Comparison of ENCODE assay signal across 21 cellular contexts in the genomic region with DNA sequence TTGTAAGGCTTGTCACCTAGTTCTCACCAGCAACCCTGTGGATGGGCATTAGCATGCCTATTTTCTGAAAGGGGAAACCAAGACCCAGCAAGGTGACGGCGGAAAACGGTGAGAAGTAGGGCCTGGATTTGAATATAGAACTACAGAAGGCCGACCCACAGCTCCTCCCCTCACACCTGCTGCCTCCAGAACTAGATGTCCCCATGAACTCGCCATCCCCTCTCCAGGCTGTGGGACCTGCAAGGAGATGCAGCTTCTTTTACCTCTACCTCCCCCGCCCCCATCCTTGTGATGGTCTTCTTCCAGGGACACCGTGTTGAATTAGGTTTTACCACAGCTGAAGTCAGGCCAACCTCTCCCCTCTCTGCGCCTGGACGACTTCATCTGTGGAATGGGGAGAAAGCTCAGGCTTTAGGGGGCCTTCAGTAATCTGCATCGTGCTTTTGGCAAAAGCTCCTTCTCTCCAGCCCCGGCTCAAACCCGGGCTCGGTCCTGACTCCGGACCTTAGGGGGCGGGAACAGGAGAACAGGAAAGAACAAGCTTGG. TPM values are rescaled to one million over a fixed set of nuclear protein-coding genes. Genes with fewer than 3 reads are reported as not detected.
A peak's percentile ranks its signal among the peaks of the same experiment; 100 is the strongest.
DNase-seq lines count a peak whose midpoint lies in the region; ATAC-seq, FAIRE-seq and TF ChIP-seq lines count a peak whose summit lies in the region.
"Had no signal": no experiment of that assay in that cellular context is flagged by ENCODE, and none has a peak within 500 bp of the region (broad histone marks: within the 10 kb centered on the region; RNA-seq: fewer than 3 reads in every experiment).

No MANE protein-coding gene starts in this region.

- H3K36me3 ChIP-seq in HepG2 (replicated peaks in 1 of 2; ENCODE audit: control insufficient read depth in 1 of 2, insufficient read depth in 2 of 2, low read length in 2 of 2) (no peaks in the 10 kb centered on the region), right lobe of liver (no peaks in the 10 kb centered on the region)
- H3K36me3 ChIP-seq: brain microvascular endothelial cell had no signal

- no peaks in the 10 kb centered on the region for H3K9me3 ChIP-seq in HepG2 (ENCODE audit: low read length)
- no peaks in the 10 kb centered on the region for H3K9me3 ChIP-seq in right lobe of liver

- TF ChIP-seq CTCF in HepG2 (CRISPR knock-in tag; IDR thresholded peaks at IDR 0.05): no peak
- no peak for TF ChIP-seq CTCF in right lobe of liver (IDR thresholded peaks at IDR 0.05)
- no peak for TF ChIP-seq CTCF in nephron progenitor cell (IDR thresholded peaks at IDR 0.05)

- CTCF ChIA-PET in HepG2 (lab: Yijun Ruan, JAX; ENCODE audit: low intra/inter-chr PET ratio, low total read pairs): no interaction called here

- H3K4me2 ChIP-seq in HepG2 (ENCODE audit: low read depth, low read length): no peak overlapping the region

- no peak overlapping the region for H3K4me3 ChIP-seq in HepG2 (replicated peaks in 1 of 3; ENCODE audit: insufficient read depth in 1 of 3, low read depth in 2 of 3, low read length in 3 of 3)
- H3K4me3 ChIP-seq in right lobe of liver: no peak overlapping the region
- H3K4me3 ChIP-seq: K562 had no signal

- no peaks in the 10 kb centered on the region for H3K9me3 Mint-ChIP-seq in nephron progenitor cell

- TF ChIP-seq POLR2A in HepG2 (IDR thresholded peaks at IDR 0.05; ENCODE audit: insufficient read depth in 1 of 2, low read depth in 2 of 2, low read length in 2 of 2) (no peak), right lobe of liver (IDR thresholded peaks at IDR 0.05) (no peak)

- no peak overlapping the region for H3K27ac Mint-ChIP-seq in nephron progenitor cell
- H3K27ac Mint-ChIP-seq: activated naive CD8-positive, alpha-beta T cell treated with anti-CD3 and anti-CD28 coated beads for 36 hours; natural killer cell had no signal

- DNase-seq in HepG2 (ENCODE audit: low spot score): no peak
- DNase-seq in right lobe of liver: no peak
- peak; percentile 58 for DNase-seq in ecto neural progenitor cell (ENCODE audit: low spot score)
- peak; percentile 12 for DNase-seq in nephron progenitor cell
- DNase-seq in T-helper 2 cell: no peak
- DNase-seq in NCI-H2081 (lab: John Stamatoyannopoulos, UW): no peak
- DNase-seq: activated CD4-positive, alpha-beta T cell treated with anti-CD3 and anti-CD28 coated beads for 48 hours; activated naive CD8-positive, alpha-beta T cell treated with anti-CD3 and anti-CD28 coated beads for 36 hours; brain microvascular endothelial cell; C1 segment of cervical spinal cord; GDM1; hippocampal formation; natural killer cell; NCI-H1694; NCI-H226; SHP77 treated with DMSO at 0.1 percent for 48 hours had no signal

- H3K27me3 ChIP-seq in HepG2 (ENCODE audit: control insufficient read depth in 1 of 2, insufficient read depth in 2 of 2, low read length in 2 of 2) (peaks cover 14 to 57% of the 10 kb centered on the region in 2 experiments), right lobe of liver (peaks cover 0 to 23% of the 10 kb centered on the region in 2 donors)

- BruUV-seq in HepG2 (replicated peaks; lab: Mats Ljungman, UMichigan): no TSS peak

- no peak for ATAC-seq in HepG2
- no peak for ATAC-seq in right lobe of liver
- no peak for ATAC-seq in HG02588 (IDR thresholded peaks at IDR 0.05; ENCODE audit: unreplicated experiment)
- no peak for ATAC-seq in GM21529 (IDR thresholded peaks at IDR 0.05; ENCODE audit: unreplicated experiment)
- ATAC-seq: K562, natural killer cell had no signal

- TF ChIP-seq EP300 in HepG2 (IDR thresholded peaks at IDR 0.05; ENCODE audit: low read depth in 2 of 2, low read length in 2 of 2): no peak
- TF ChIP-seq EP300 in HepG2 (CRISPR knock-in tag; IDR thresholded peaks at IDR 0.05; ENCODE audit: borderline replicate concordance): no peak

- H3K4me1 Mint-ChIP-seq in nephron progenitor cell: peaks cover 75% of the 10 kb centered on the region

- in situ Hi-C loops in HepG2 (cut with HindIII; ENCODE audit: extremely low pct_ligation_motif_present, low pct_unique_long_range_greater_than_20kb): no loop called here

- POLR2A ChIA-PET in HepG2 (lab: Yijun Ruan, JAX): no interaction called here

- no peaks in the 10 kb centered on the region for H3K36me3 Mint-ChIP-seq in nephron progenitor cell (ENCODE audit: low read depth)
- H3K36me3 Mint-ChIP-seq: activated naive CD8-positive, alpha-beta T cell treated with anti-CD3 and anti-CD28 coated beads for 36 hours had no signal

- no peaks in the 10 kb centered on the region for H3K79me2 ChIP-seq in HepG2 (ENCODE audit: insufficient read depth, low read length)

- whole genome bisulfite sequencing in HepG2 (ENCODE audit: low lambda C conversion rate): 60% methylated on average over 15 of the region's 15 CpGs
- WGBS in right lobe of liver (ENCODE audit: insufficient coverage, low coverage, low lambda C conversion rate, missing lambda C conversion rate): 4% methylated on average over 11 of the region's 15 CpGs

- H4K20me1 ChIP-seq in HepG2 (ENCODE audit: insufficient read depth, low read length): 0 out of 2 replicates have a peak, but pooled peaks cover 5% of the 10 kb centered on the region

- H3K27ac ChIP-seq in HepG2 (ENCODE audit: extremely low read length, insufficient read depth, low read length): no peak overlapping the region
- H3K27ac ChIP-seq in right lobe of liver: no peak overlapping the region
- H3K27ac ChIP-seq: brain microvascular endothelial cell, HL-60 had no signal

- no peak for FAIRE-seq in HepG2 (lab: Jason Lieb, UNC)
- FAIRE-seq: K562, urothelium cell line had no signal

- H3K4me1 ChIP-seq in HepG2 (ENCODE audit: insufficient read depth, low read length): no peaks in the 10 kb centered on the region; the same call in 1 of the 2 replicates
- peaks cover 0 to 6% (median 0%) of the 10 kb centered on the region in 4 donors for H3K4me1 ChIP-seq in right lobe of liver

- H2AFZ ChIP-seq in HepG2 (ENCODE audit: low read length): no peak overlapping the region

- intact Hi-C loops in HepG2 (cut with micrococcal nuclease; ENCODE audit: unreplicated experiment): no loop called here
- intact Hi-C loops in right lobe of liver (cut with DNase I): no loop called here

- peaks cover 52% of the 10 kb centered on the region for H3K27me3 Mint-ChIP-seq in nephron progenitor cell (ENCODE audit: low read depth, poor library complexity)

- no peak overlapping the region for H3K9ac ChIP-seq in HepG2 (ENCODE audit: insufficient read depth, low read depth, low read length)

- no peak for TF ChIP-seq RAD21 in HepG2 (CRISPR knock-in tag; IDR thresholded peaks at IDR 0.05)

- peak overlapping the region; percentile 63 for H3K4me3 Mint-ChIP-seq in nephron progenitor cell
- H3K4me3 Mint-ChIP-seq: activated naive CD8-positive, alpha-beta T cell treated with anti-CD3 and anti-CD28 coated beads for 36 hours; natural killer cell had no signal

TF ChIP-seq in HepG2, 621 proteins besides CTCF, POLR2A, EP300 and RAD21:
- TF ChIP-seq, protein P1, sequence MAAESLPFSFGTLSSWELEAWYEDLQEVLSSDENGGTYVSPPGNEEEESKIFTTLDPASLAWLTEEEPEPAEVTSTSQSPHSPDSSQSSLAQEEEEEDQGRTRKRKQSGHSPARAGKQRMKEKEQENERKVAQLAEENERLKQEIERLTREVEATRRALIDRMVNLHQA (CRISPR knock-in tag; IDR thresholded peaks at IDR 0.05): no peak
- TF ChIP-seq ZBTB42 (CRISPR knock-in tag; IDR thresholded peaks at IDR 0.05) (no peak), SOX6 (IDR thresholded peaks at IDR 0.05) (no peak), SOX6 (CRISPR knock-in tag; IDR thresholded peaks at IDR 0.05) (no peak), ZNF615 (CRISPR knock-in tag; IDR thresholded peaks at IDR 0.05; ENCODE audit: borderline replicate concordance) (no peak), KLF15 (CRISPR knock-in tag; IDR thresholded peaks at IDR 0.05; ENCODE audit: borderline replicate concordance) (no peak), CEBPB (IDR thresholded peaks at IDR 0.05; ENCODE audit: borderline replicate concordance, low read depth, low read length) (no peak), SMC3 (IDR thresholded peaks at IDR 0.05; ENCODE audit: low read length) (no peak), EZH2 (conservative IDR thresholded peaks at IDR 0.05; ENCODE audit: low read depth, low read length) (peak; percentile 82; the same call in 1 of the 2 replicates)
- TF ChIP-seq, protein P2, sequence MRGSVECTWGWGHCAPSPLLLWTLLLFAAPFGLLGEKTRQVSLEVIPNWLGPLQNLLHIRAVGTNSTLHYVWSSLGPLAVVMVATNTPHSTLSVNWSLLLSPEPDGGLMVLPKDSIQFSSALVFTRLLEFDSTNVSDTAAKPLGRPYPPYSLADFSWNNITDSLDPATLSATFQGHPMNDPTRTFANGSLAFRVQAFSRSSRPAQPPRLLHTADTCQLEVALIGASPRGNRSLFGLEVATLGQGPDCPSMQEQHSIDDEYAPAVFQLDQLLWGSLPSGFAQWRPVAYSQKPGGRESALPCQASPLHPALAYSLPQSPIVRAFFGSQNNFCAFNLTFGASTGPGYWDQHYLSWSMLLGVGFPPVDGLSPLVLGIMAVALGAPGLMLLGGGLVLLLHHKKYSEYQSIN (CRISPR knock-in tag; IDR thresholded peaks at IDR 0.05; ENCODE audit: borderline replicate concordance): no peak

RNA-seq across cellular contexts. Expression of a gene that starts 4.2 kb away (rescaled TPM):
- total RNA-seq in HepG2 (2016; rRNA removed; fragmentation: Illumina TruSeq; extraction: Trizol) (not detected in 2 replicates), right lobe of liver (not detected)
- total RNA-seq in HepG2 (2016; cell fraction: cytosol; rRNA removed; fragmentation: Illumina TruSeq; extraction: Trizol; ENCODE audit: low read depth): not detected in 2 replicates
- total RNA-seq in HepG2 (2016; cell fraction: insoluble cytoplasmic fraction; rRNA removed; fragmentation: Illumina TruSeq; extraction: Trizol): not detected in 2 replicates
- total RNA-seq in HepG2 (2016; cell fraction: membrane; rRNA removed; fragmentation: Illumina TruSeq; extraction: Trizol): not detected in 2 replicates
- not detected in 2 replicates for total RNA-seq in HepG2 (2016; cell fraction: nucleus; rRNA removed; fragmentation: Illumina TruSeq; extraction: Trizol)
- polyA plus RNA-seq in HepG2 (2011; rRNA removed): not detected in 2 replicates
- polyA plus RNA-seq in HepG2 (2011; cell fraction: cytosol; rRNA removed): not detected in 2 replicates
- polyA plus RNA-seq in HepG2 (2011; cell fraction: nucleus; rRNA removed): not detected in 2 replicates
- not detected in 2 replicates for polyA plus RNA-seq in HepG2 (2012)
- not detected in 2 replicates for polyA plus RNA-seq in HepG2 (2016; cell fraction: cytosol; fragmentation: Illumina TruSeq; extraction: Trizol; ENCODE audit: low read depth)
- polyA plus RNA-seq in HepG2 (2016; cell fraction: insoluble cytoplasmic fraction; fragmentation: Illumina TruSeq; extraction: Trizol; ENCODE audit: low read depth): not detected in 2 replicates
- polyA plus RNA-seq in HepG2 (2016; cell fraction: membrane; fragmentation: Illumina TruSeq; extraction: Trizol; ENCODE audit: low read depth): not detected in 2 replicates
- not detected in 2 replicates for polyA plus RNA-seq in HepG2 (2016; cell fraction: nucleus; fragmentation: Illumina TruSeq; extraction: Trizol; ENCODE audit: insufficient read depth, low read depth)
- 2.3 TPM in 1 of 2 replicates, not detected in the other for polyA minus RNA-seq in HepG2 (2011; rRNA and poly(A)+ RNA removed; ENCODE audit: low replicate concordance)
- polyA minus RNA-seq in HepG2 (2011; cell fraction: cytosol; rRNA and poly(A)+ RNA removed): not detected in 2 replicates
- polyA minus RNA-seq in HepG2 (2011; cell fraction: nucleus; rRNA and poly(A)+ RNA removed): not detected in 2 replicates
- total RNA-seq: activated naive CD8-positive, alpha-beta T cell treated with anti-CD3 and anti-CD28 coated beads for 36 hours; K562 had no signal
- polyA plus RNA-seq: K562 had no signal

Comparison
In these comparisons a context has a peak if more than half of its experiments do, and no peak if none do; other contexts are left out.
1. DNase-seq: peak in ecto neural progenitor cell (single experiment) and nephron progenitor cell (single experiment); none in HepG2 (single experiment), right lobe of liver (0 of 3), T-helper 2 cell (0 of 5) and NCI-H2081 (0 of 2).